Comparison of ENCODE assay signal across 8 cellular contexts in the genomic region with DNA sequence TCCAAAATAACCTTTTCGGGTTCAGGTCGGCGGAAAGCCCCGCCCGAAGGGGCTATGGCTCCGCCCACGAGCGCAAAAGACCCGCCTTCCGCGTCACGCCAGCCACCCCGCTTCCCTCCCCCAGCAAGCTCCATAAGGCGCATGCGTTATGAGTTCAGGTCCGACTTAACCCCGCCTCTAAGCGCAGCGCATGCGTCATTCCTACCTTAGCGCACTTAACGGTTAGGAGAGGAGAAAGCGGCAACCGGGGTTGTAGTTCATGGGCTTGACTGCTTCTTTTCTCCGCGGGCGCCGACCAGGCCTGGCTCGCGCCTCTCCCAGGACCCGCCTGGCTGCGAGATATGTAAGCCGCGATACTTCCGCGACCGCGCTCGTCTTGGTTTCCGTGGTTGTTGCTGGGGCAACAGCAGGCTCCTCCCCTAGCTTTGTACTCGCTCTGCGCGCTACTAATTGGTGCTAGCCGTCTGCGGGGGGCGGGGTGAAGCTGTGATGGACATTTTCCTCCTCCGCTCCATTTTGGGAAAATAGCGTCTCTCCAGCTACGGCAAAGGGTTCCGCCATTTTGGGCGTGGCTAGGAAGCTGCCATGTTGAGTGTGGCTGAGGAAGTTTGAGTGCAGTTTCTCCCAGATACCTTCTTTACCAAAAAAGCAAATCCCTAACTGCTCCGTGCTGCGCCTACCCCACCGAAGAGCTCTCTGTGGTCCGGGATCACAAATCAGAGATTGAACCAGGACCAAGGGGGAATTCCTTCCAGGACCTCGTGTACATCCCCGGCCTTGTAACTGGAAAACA. TPM values are rescaled to one million over a fixed set of nuclear protein-coding genes. Genes with fewer than 3 reads are reported as not detected.
DNase-seq lines count a peak whose midpoint lies in the region; ATAC-seq, FAIRE-seq and TF ChIP-seq lines count a peak whose summit lies in the region.

A gene with protein sequence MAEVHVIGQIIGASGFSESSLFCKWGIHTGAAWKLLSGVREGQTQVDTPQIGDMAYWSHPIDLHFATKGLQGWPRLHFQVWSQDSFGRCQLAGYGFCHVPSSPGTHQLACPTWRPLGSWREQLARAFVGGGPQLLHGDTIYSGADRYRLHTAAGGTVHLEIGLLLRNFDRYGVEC (minus strand): TSS at position 397 of the 793 bp plus-strand sequence. CDS start 630 bp downstream, outside the sequence.

- H3K79me2 ChIP-seq in OCI-LY7 (ENCODE audit: insufficient read depth, low read depth, low read length) = peaks cover 16% of the 10 kb centered on the region; the same call in 1 of the 2 replicates

- TSS peak; percentile 82 for BruUV-seq in OCI-LY7 (replicated peaks; lab: Mats Ljungman, UMichigan)

- CTCF ChIA-PET in OCI-LY7 (lab: Charles Lee; ENCODE audit: unreplicated experiment) = interaction anchor here (0.6 to 1.1 kb wide), 5 partner anchors 9 to 182 kb away, joined by 3 to 4 read pairs (median 3); no protein-coding TSS in a partner anchor

- H3K4me3 ChIP-seq in OCI-LY7 (ENCODE audit: low read depth, low read length, poor library complexity, severe bottlenecking) = peak within 1 kb of the TSS; percentile 81

- H3K9me3 ChIP-seq in OCI-LY7 (ENCODE audit: low read length) = no peaks in the 10 kb centered on the region

- intact Hi-C loops in OCI-LY7 (cut with micrococcal nuclease; ENCODE audit: unreplicated experiment) = no loop called here

- no peak for FAIRE-seq in D721Med (lab: Jason Lieb, UNC)

- peaks cover 10% of the 10 kb centered on the region for H3K4me1 ChIP-seq in OCI-LY7 (ENCODE audit: insufficient read depth, low read length, poor library complexity, severe bottlenecking)

- no peaks in the 10 kb centered on the region for H4K20me1 ChIP-seq in OCI-LY7 (ENCODE audit: insufficient read depth, low read length)

- TF ChIP-seq CTCF in D721Med (IDR thresholded peaks at IDR 0.05; ENCODE audit: insufficient read depth, missing control alignments) (no peak), OCI-LY7 (conservative IDR thresholded peaks at IDR 0.05; ENCODE audit: low read length) (no peak)

- peak within 1 kb of the TSS; percentile 64 for H2AFZ ChIP-seq in OCI-LY7 (ENCODE audit: low read length)

- DNase-seq in D721Med (ENCODE audit: insufficient read length, low spot score) (peak; percentile 94), HuH-7.5 (ENCODE audit: low spot score) (peak; percentile 97), OCI-LY7 (ENCODE audit: low spot score) (peak; percentile 99), activated T-cell treated with anti-CD3 and anti-CD28 coated beads for 24 hours (ENCODE audit: low read depth) (peak; percentile 96), epidermal melanocyte (ENCODE audit: insufficient read length, low spot score) (peak; percentile 97), middle frontal gyrus (ENCODE audit: extremely low spot score, low spot score) (peak; percentile 96)
- DNase-seq in stimulated activated CD8-positive, alpha-beta memory T cell treated with anti-CD3 and anti-CD28 coated beads, Interleukin-2, amount 100 ng/mL, for 48 hours (ENCODE audit: low read depth in 2 of 2) = peak; percentile 92 to 96

- H3K27ac ChIP-seq in OCI-LY7 (ENCODE audit: low read depth, low read length, poor library complexity, severe bottlenecking) = peak within 1 kb of the TSS; percentile 87

- POLR2A ChIA-PET in OCI-LY7 (lab: Charles Lee) = interaction anchor here (0.5 to 2.2 kb wide), 16 partner anchors 9 to 807 kb away, joined by 3 to 8 read pairs (median 4); a partner anchor contains a TSS

- H3K4me2 ChIP-seq in OCI-LY7 (ENCODE audit: low read length) = peak within 1 kb of the TSS; percentile 91

- H3K9me2 ChIP-seq in OCI-LY7 (ENCODE audit: insufficient read depth, low read length) = no peaks in the 10 kb centered on the region

- no peaks in the 10 kb centered on the region for H3K36me3 ChIP-seq in OCI-LY7 (ENCODE audit: insufficient read depth, low read length)

- ATAC-seq in GM21526 (IDR thresholded peaks at IDR 0.05; ENCODE audit: low FRiP score, unreplicated experiment) = peak; percentile 82

RNA-seq across cellular contexts. Expression of the gene that starts here (rescaled TPM):
- 1.7 and 3.9 TPM in 2 replicates for total RNA-seq in OCI-LY7 (2014; rRNA removed; shearing (Covaris generic))
- total RNA-seq in OCI-LY7 (2022) = 3.4 and 5.2 TPM in 2 replicates

Comparison
In these comparisons a context has a peak if more than half of its experiments do, and no peak if none do; other contexts are left out.
1. Peak in every context shown above with its lines: DNase-seq, ATAC-seq, H3K4me3 ChIP-seq and H3K27ac ChIP-seq.